Comparison of ENCODE assay signal across 14 cellular contexts in genomic region chr18:56413862-56414261, GRCh38.
DNase-seq lines count a peak whose midpoint lies in the region.
"Had no signal": no experiment of that assay in that cellular context is flagged by ENCODE, and none has a peak within 500 bp of the region (broad histone marks: within the 10 kb centered on the region; RNA-seq: fewer than 3 reads in every experiment).

No MANE protein-coding gene starts in this region.

- H3K4me1 ChIP-seq in HUES48 (ENCODE audit: control insufficient read depth, insufficient read depth, low read length) = peaks cover 11% of the 10 kb centered on the region
- H3K4me1 ChIP-seq in NT2/D1 (ENCODE audit: insufficient read depth, insufficient read length) = peaks cover 4% of the 10 kb centered on the region
- H3K4me1 ChIP-seq in iPS-20b (ENCODE audit: insufficient read depth, low read length) = peaks cover 3% of the 10 kb centered on the region; the same call in 1 of the 2 replicates
- H3K4me1 ChIP-seq: A549, BE2C, Caco-2 had no signal

- intact Hi-C loops in activated T-helper 1 cell treated with anti-CD3 and anti-CD28 coated beads, Interleukin-12 subunit alpha, Interleukin-12 subunit beta, Interleukin-2, Interleukin-4 antibody, amounts not matched to agents 30 ng/mL and 10 ng/mL and 1 ng/mL, durations not matched to agents 14 hours and 24 hours and 36 hours (cut with micrococcal nuclease) = no loop called here

- H3K9me3 ChIP-seq in HUES48 (ENCODE audit: control insufficient read depth, insufficient read depth, low read length) = peaks cover 14% of the 10 kb centered on the region
- H3K9me3 ChIP-seq in NT2/D1 (ENCODE audit: insufficient read depth, low read length) = peaks cover 31% of the 10 kb centered on the region
- peaks cover 8% of the 10 kb centered on the region for H3K9me3 ChIP-seq in iPS-20b (ENCODE audit: insufficient read depth, low read depth, low read length)
- H3K9me3 ChIP-seq in MG63 = no peaks in the 10 kb centered on the region
- H3K9me3 ChIP-seq: A549, BE2C, Caco-2 had no signal

- H3K27ac ChIP-seq in HUES48 (ENCODE audit: low read depth, low read length) = peak overlapping the region; percentile 21
- no peak overlapping the region for H3K27ac ChIP-seq in iPS-20b (ENCODE audit: low read length)
- H3K27ac ChIP-seq: A549, C4-2B had no signal

- H3K27ac Mint-ChIP-seq in activated T-helper 1 cell treated with anti-CD3 and anti-CD28 coated beads, Interleukin-12 subunit alpha, Interleukin-12 subunit beta, Interleukin-2, Interleukin-4 antibody, amounts not matched to agents 30 ng/mL and 10 ng/mL and 1 ng/mL, durations not matched to agents 14 hours and 24 hours and 36 hours = no peak overlapping the region
- H3K27ac Mint-ChIP-seq: CD8-positive, alpha-beta memory T cell had no signal

- H3K9me3 Mint-ChIP-seq in activated T-helper 1 cell treated with anti-CD3 and anti-CD28 coated beads, Interleukin-12 subunit alpha, Interleukin-12 subunit beta, Interleukin-2, Interleukin-4 antibody, amounts not matched to agents 30 ng/mL and 10 ng/mL and 1 ng/mL, durations not matched to agents 14 hours and 24 hours and 36 hours = peaks cover 35% of the 10 kb centered on the region

- peaks cover 1% of the 10 kb centered on the region for H3K27me3 Mint-ChIP-seq in activated T-helper 1 cell treated with anti-CD3 and anti-CD28 coated beads, Interleukin-12 subunit alpha, Interleukin-12 subunit beta, Interleukin-2, Interleukin-4 antibody, amounts not matched to agents 30 ng/mL and 10 ng/mL and 1 ng/mL, durations not matched to agents 14 hours and 24 hours and 36 hours (ENCODE audit: insufficient read depth)
- H3K27me3 Mint-ChIP-seq: CD8-positive, alpha-beta memory T cell had no signal

- no peaks in the 10 kb centered on the region for H3K4me1 Mint-ChIP-seq in activated T-helper 1 cell treated with anti-CD3 and anti-CD28 coated beads, Interleukin-12 subunit alpha, Interleukin-12 subunit beta, Interleukin-2, Interleukin-4 antibody, amounts not matched to agents 30 ng/mL and 10 ng/mL and 1 ng/mL, durations not matched to agents 14 hours and 24 hours and 36 hours (ENCODE audit: low read depth)
- H3K4me1 Mint-ChIP-seq: CD8-positive, alpha-beta memory T cell had no signal

- no peak overlapping the region for H3K4me3 Mint-ChIP-seq in activated T-helper 1 cell treated with anti-CD3 and anti-CD28 coated beads, Interleukin-12 subunit alpha, Interleukin-12 subunit beta, Interleukin-2, Interleukin-4 antibody, amounts not matched to agents 30 ng/mL and 10 ng/mL and 1 ng/mL, durations not matched to agents 14 hours and 24 hours and 36 hours
- H3K4me3 Mint-ChIP-seq: CD8-positive, alpha-beta memory T cell had no signal

- no peaks in the 10 kb centered on the region for H3K36me3 Mint-ChIP-seq in activated T-helper 1 cell treated with anti-CD3 and anti-CD28 coated beads, Interleukin-12 subunit alpha, Interleukin-12 subunit beta, Interleukin-2, Interleukin-4 antibody, amounts not matched to agents 30 ng/mL and 10 ng/mL and 1 ng/mL, durations not matched to agents 14 hours and 24 hours and 36 hours (ENCODE audit: low read depth)
- H3K36me3 Mint-ChIP-seq: CD8-positive, alpha-beta memory T cell had no signal

- DNase-seq in NT2/D1 (ENCODE audit: low read depth, low spot score) (peak; percentile 40), NCI-H1694 treated with DMSO at 0.1 percent for 48 hours (lab: John Stamatoyannopoulos, UW) (no peak), MG63 (no peak)
- DNase-seq in activated T-helper 1 cell treated with anti-CD3 and anti-CD28 coated beads, Interleukin-12 subunit alpha, Interleukin-12 subunit beta, Interleukin-2, Interleukin-4 antibody, amounts not matched to agents 30 ng/mL and 10 ng/mL and 1 ng/mL, durations not matched to agents 14 hours and 24 hours and 36 hours (ENCODE audit: low spot score) = no peak
- DNase-seq: BE2C; Caco-2; CD8-positive, alpha-beta memory T cell; DMS53; H7 had no signal

- H3K4me3 ChIP-seq in HUES48 (ENCODE audit: low read depth, low read length) (no peak overlapping the region), NT2/D1 (ENCODE audit: insufficient read length, low read depth) (no peak overlapping the region), iPS-20b (ENCODE audit: low read length) (peak overlapping the region; percentile 30; the same call in 1 of the 2 replicates), MG63 (no peak overlapping the region)
- H3K4me3 ChIP-seq: A549, K562 had no signal

- H3K36me3 ChIP-seq in HUES48 (ENCODE audit: control insufficient read depth, insufficient read depth, low read length) = no peaks in the 10 kb centered on the region
- no peaks in the 10 kb centered on the region for H3K36me3 ChIP-seq in NT2/D1 (ENCODE audit: insufficient read depth, insufficient read length, low read length)
- H3K36me3 ChIP-seq in iPS-20b (ENCODE audit: insufficient read depth, low read depth, low read length) = no peaks in the 10 kb centered on the region
- H3K36me3 ChIP-seq in MG63 = no peaks in the 10 kb centered on the region
- H3K36me3 ChIP-seq: BE2C had no signal

- no peaks in the 10 kb centered on the region for H3K27me3 ChIP-seq in HUES48 (ENCODE audit: control insufficient read depth, insufficient read depth, low read length)
- H3K27me3 ChIP-seq in NT2/D1 (ENCODE audit: insufficient read depth, insufficient read length) = no peaks in the 10 kb centered on the region
- no peaks in the 10 kb centered on the region for H3K27me3 ChIP-seq in iPS-20b (ENCODE audit: insufficient read depth, low read length)
- no peaks in the 10 kb centered on the region for H3K27me3 ChIP-seq in MG63
- H3K27me3 ChIP-seq: BE2C had no signal

- H3K9ac ChIP-seq in HUES48 (ENCODE audit: low read depth, low read length) (no peak overlapping the region), NT2/D1 (ENCODE audit: insufficient read length, low read depth) (no peak overlapping the region), iPS-20b (ENCODE audit: low read depth, low read length) (no peak overlapping the region)
